19 cellular contexts compared by ENCODE assay signal in genomic region chr2:9549420-9549819, GRCh38. TPM values are rescaled to one million over a fixed set of nuclear protein-coding genes. Genes with fewer than 3 reads are reported as not detected.
A peak's percentile ranks its signal among the peaks of the same experiment; 100 is the strongest.
DNase-seq lines count a peak whose midpoint lies in the region; ATAC-seq, FAIRE-seq and TF ChIP-seq lines count a peak whose summit lies in the region.
"Had no signal": no experiment of that assay in that cellular context is flagged by ENCODE, and none has a peak within 500 bp of the region (broad histone marks: within the 10 kb centered on the region; RNA-seq: fewer than 3 reads in every experiment).

No MANE protein-coding gene starts in this region.

- POLR2A ChIA-PET in OCI-LY7 (lab: Charles Lee), result interaction anchor here (0.7 to 4.0 kb wide), 8 partner anchors 10 to 69 kb away, joined by 4 to 33 read pairs (median 6); no protein-coding TSS in a partner anchor

- H3K27ac ChIP-seq in BLaER1 treated with 17β-estradiol and CSF1 and Interleukin-3, amounts not matched to agents 10 nM and 100 nM, result peak overlapping the region; percentile 68 to 99 (median 97); a peak in 21 of 22 replicates
- H3K27ac ChIP-seq in OCI-LY7 (ENCODE audit: low read depth, low read length, poor library complexity, severe bottlenecking), result peak overlapping the region; percentile 97
- no peak overlapping the region for H3K27ac ChIP-seq in lung (ENCODE audit: low read depth in 1 of 2, low read length in 1 of 2)
- H3K27ac ChIP-seq: foreskin keratinocyte had no signal

- H3K9ac ChIP-seq in BLaER1 treated with 17β-estradiol and CSF1 and Interleukin-3, amounts not matched to agents 10 nM and 100 nM, result peak overlapping the region; percentile 80 to 99 (median 95)

- no peak overlapping the region for H2AFZ ChIP-seq in OCI-LY7 (ENCODE audit: low read length)

- H3K4me2 ChIP-seq in BLaER1 treated with 17β-estradiol and CSF1 and Interleukin-3, amounts not matched to agents 10 nM and 100 nM, result peak overlapping the region; percentile 75 to 98 (median 92)
- peak overlapping the region; percentile 85 for H3K4me2 ChIP-seq in OCI-LY7 (ENCODE audit: low read length)

- H3K36me3 ChIP-seq in BLaER1 treated with 17β-estradiol and CSF1 and Interleukin-3, amounts not matched to agents 10 nM and 100 nM, result peaks cover 0 to 55% (median 12%) of the 10 kb centered on the region in 11 experiments; a peak in 11 of 22 replicates
- H3K36me3 ChIP-seq in OCI-LY7 (ENCODE audit: insufficient read depth, low read length), result peaks cover 8% of the 10 kb centered on the region; the same call in 1 of the 2 replicates
- no peaks in the 10 kb centered on the region for H3K36me3 ChIP-seq in lung (ENCODE audit: control insufficient read depth in 2 of 2, insufficient read depth in 2 of 2, low read length in 2 of 2)
- H3K36me3 ChIP-seq: left lung had no signal

- peaks cover 0 to 91% (median 22%) of the 10 kb centered on the region in 11 experiments; a peak in 15 of 22 replicates for H4K20me1 ChIP-seq in BLaER1 treated with 17β-estradiol and CSF1 and Interleukin-3, amounts not matched to agents 10 nM and 100 nM
- H4K20me1 ChIP-seq in OCI-LY7 (ENCODE audit: insufficient read depth, low read length), result peaks cover 11% of the 10 kb centered on the region; the same call in 1 of the 2 replicates

- peak overlapping the region in 7 of 10 experiments; percentile 23 to 94 (median 73); a peak in 9 of 20 replicates for H3K4me3 ChIP-seq in BLaER1 treated with 17β-estradiol and CSF1 and Interleukin-3, amounts not matched to agents 10 nM and 100 nM
- peak overlapping the region; percentile 89 for H3K4me3 ChIP-seq in OCI-LY7 (ENCODE audit: low read depth, low read length, poor library complexity, severe bottlenecking)
- H3K4me3 ChIP-seq in lung, result no peak overlapping the region
- H3K4me3 ChIP-seq: left lung had no signal

- ATAC-seq in GM19397 (IDR thresholded peaks at IDR 0.05; ENCODE audit: unreplicated experiment) (peak; percentile 29), lung (ENCODE audit: insufficient read depth, low FRiP score) (no peak), HG03045 (IDR thresholded peaks at IDR 0.05; ENCODE audit: unreplicated experiment) (no peak)
- ATAC-seq: foreskin keratinocyte had no signal

- BruUV-seq in OCI-LY7 (replicated peaks; lab: Mats Ljungman, UMichigan), result no TSS peak

- peaks cover 87 to 99% (median 93%) of the 10 kb centered on the region in 10 experiments for H3K4me1 ChIP-seq in BLaER1 treated with 17β-estradiol and CSF1 and Interleukin-3, amounts not matched to agents 10 nM and 100 nM
- H3K4me1 ChIP-seq in OCI-LY7 (ENCODE audit: insufficient read depth, low read length, poor library complexity, severe bottlenecking) (peaks cover 84% of the 10 kb centered on the region), lung (ENCODE audit: control insufficient read depth in 2 of 2, insufficient read depth in 2 of 2, low read length in 2 of 2) (peaks cover 2 to 12% of the 10 kb centered on the region in 2 donors)

- intact Hi-C loops in OCI-LY7 (cut with micrococcal nuclease; ENCODE audit: unreplicated experiment), result loop anchor here (10.0 kb wide), 1 partner anchor 965 kb away; no protein-coding TSS in a partner anchor

- TF ChIP-seq CTCF in OCI-LY7 (conservative IDR thresholded peaks at IDR 0.05; ENCODE audit: low read length) (no peak), lung (IDR thresholded peaks at IDR 0.05; ENCODE audit: control extremely low read depth, extremely low read depth) (no peak)

- CTCF ChIA-PET in OCI-LY7 (lab: Charles Lee; ENCODE audit: unreplicated experiment), result interaction anchor here (0.8 kb wide), 1 partner anchor 10 kb away, joined by 3 read pairs; no protein-coding TSS in a partner anchor

- H3K9me3 ChIP-seq in BLaER1 treated with 17β-estradiol and CSF1 and Interleukin-3, amounts not matched to agents 10 nM and 100 nM (replicated peaks in 1 of 11), result no peaks in the 10 kb centered on the region
- H3K9me3 ChIP-seq in OCI-LY7 (ENCODE audit: low read length) (no peaks in the 10 kb centered on the region), lung (ENCODE audit: control insufficient read depth in 2 of 2, insufficient read depth in 1 of 2, low read length in 1 of 2) (no peaks in the 10 kb centered on the region)
- H3K9me3 ChIP-seq: left lung had no signal

- 91 to 92% methylated on average over 9 of the region's 9 CpGs for WGBS in lung, 2 donors

- H3K27me3 ChIP-seq in BLaER1 treated with 17β-estradiol and CSF1 and Interleukin-3, amounts not matched to agents 10 nM and 100 nM, result no peaks in the 10 kb centered on the region
- no peaks in the 10 kb centered on the region for H3K27me3 ChIP-seq in lung (ENCODE audit: control insufficient read depth, insufficient read depth)
- H3K27me3 ChIP-seq: foreskin keratinocyte, left lung had no signal

- FAIRE-seq in HTR-8/SVneo (lab: Jason Lieb, UNC), result no peak

- no peaks in the 10 kb centered on the region for H3K9me2 ChIP-seq in OCI-LY7 (ENCODE audit: insufficient read depth, low read length)

- H3K79me2 ChIP-seq in OCI-LY7 (ENCODE audit: insufficient read depth, low read depth, low read length), result peaks cover 100% of the 10 kb centered on the region

- DNase-seq in OCI-LY7 (ENCODE audit: low spot score) (peak; percentile 72), lung (ENCODE audit: low spot score) (peak; percentile 16), HTR-8/SVneo (ENCODE audit: insufficient read length, low spot score) (no peak), LoVo (ENCODE audit: low spot score) (no peak), HCEC 1CT (no peak)
- DNase-seq: amniotic stem cell; foreskin keratinocyte; GF-D8; H7; KG1; left lung; NCI-H146; NCI-H226; NK-92 treated with Interleukin-12 subunit alpha and Interleukin-12 subunit beta, amount 100 ng/mL, for 24 hours; stimulated activated CD4-positive, alpha-beta T cell treated with anti-CD3 and anti-CD28 coated beads, Interleukin-15, amount 100 ng/mL, for 24 hours; T-helper 9 cell had no signal

RNA-seq across cellular contexts. Expression of gene ADAM17, which starts 6.2 kb away (rescaled TPM):
- 46.9 and 50.5 TPM in 2 replicates for total RNA-seq in OCI-LY7 (2014; rRNA removed; shearing (Covaris generic))
- 83.3 and 83.9 TPM in 2 replicates for total RNA-seq in OCI-LY7 (2022)
- total RNA-seq in lung, result 10 to 100 TPM; 52.8 to 56.1 TPM
- 10 to 100 TPM; 16.8 to 29.6 TPM for polyA plus RNA-seq in lung

Comparison
In these comparisons a context has a peak if more than half of its experiments do, and no peak if none do; other contexts are left out.
1. H3K27ac ChIP-seq: peak in BLaER1 treated with 17β-estradiol and CSF1 and Interleukin-3, amounts not matched to agents 10 nM and 100 nM (11 of 11) and OCI-LY7 (single experiment); none in lung (0 of 2).
2. DNase-seq: peak in OCI-LY7 (single experiment) and lung (single experiment); none in HTR-8/SVneo (single experiment), LoVo (single experiment) and HCEC 1CT (single experiment).